ENCODE assay signal across 9 cellular contexts in the genomic region with DNA sequence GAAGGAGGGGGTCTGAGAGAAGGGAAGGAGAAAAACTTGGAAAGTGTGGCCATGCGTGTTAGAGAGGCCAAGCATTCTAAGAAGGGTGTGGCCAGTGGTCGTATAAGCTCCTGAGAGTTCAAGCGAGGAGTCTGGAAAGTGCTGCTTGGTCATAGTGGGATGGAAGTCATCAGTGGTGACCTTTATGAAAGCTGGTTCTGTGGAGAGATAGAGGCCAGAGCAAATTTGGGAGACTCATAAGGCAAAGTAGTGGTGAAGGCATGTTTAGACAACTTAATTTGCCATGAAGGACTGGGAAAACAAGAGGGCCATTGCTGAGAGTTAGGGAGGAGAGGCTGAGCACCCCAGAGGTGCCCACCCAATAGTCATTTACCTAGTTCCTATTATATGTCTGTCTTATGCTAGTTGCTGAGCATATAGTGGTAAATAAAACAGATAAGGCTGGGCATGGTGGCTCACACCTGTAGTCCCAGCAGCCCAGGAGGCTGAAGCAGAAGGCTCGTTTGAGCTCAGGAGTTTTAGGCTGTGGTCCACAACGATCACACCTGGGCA. TPM values are rescaled to one million over a fixed set of nuclear protein-coding genes. Genes with fewer than 3 reads are reported as not detected.
"Had no signal": no experiment of that assay in that cellular context is flagged by ENCODE, and none has a peak within 500 bp of the region (broad histone marks: within the 10 kb centered on the region; RNA-seq: fewer than 3 reads in every experiment).

No MANE protein-coding gene starts in this region.

- ATAC-seq: HepG2 had no signal

- H3K36me3 Mint-ChIP-seq: IgD-negative memory B cell had no signal

- H3K27ac ChIP-seq: GM23248, HL-60 had no signal

- DNase-seq: GM23248, H9, HCEC 1CT had no signal

- H3K27ac Mint-ChIP-seq: H9, IgD-negative memory B cell had no signal

- H2AFZ ChIP-seq: GM23248 had no signal

- H3K9ac ChIP-seq: GM23248 had no signal

- H3K9me3 Mint-ChIP-seq: H9, IgD-negative memory B cell had no signal

- H3K4me3 ChIP-seq: GM23248 had no signal

- FAIRE-seq: H1, H54, HepG2 had no signal

- H3K4me3 Mint-ChIP-seq: H9, IgD-negative memory B cell had no signal

RNA-seq across cellular contexts. Expression of gene KLF17, which starts 1.9 kb away (rescaled TPM):
- total RNA-seq: H1, HepG2 had no signal
- polyA plus RNA-seq: H1, HepG2, IgD-negative memory B cell had no signal

RNA-seq across cellular contexts. Expression of gene KLF18, which starts 21.0 kb away (rescaled TPM):
- total RNA-seq: GM23248, HepG2, HT1080 had no signal
- polyA plus RNA-seq: GM23248, HepG2, IgD-negative memory B cell had no signal
